ENCODE assay signal across 8 cellular contexts in genomic region chr4:85778809-85779124, GRCh38.
A peak's percentile ranks its signal among the peaks of the same experiment; 100 is the strongest.
DNase-seq lines count a peak whose midpoint lies in the region; ATAC-seq and TF ChIP-seq lines count a peak whose summit lies in the region.

No MANE protein-coding gene starts in this region.

- ATAC-seq in GM19452 (IDR thresholded peaks at IDR 0.05; ENCODE audit: unreplicated experiment) (peak; percentile 77), HG03354 (IDR thresholded peaks at IDR 0.05; ENCODE audit: poor library complexity, severe bottlenecking, unreplicated experiment) (peak; percentile 78)
- ATAC-seq in activated T-helper 17 cell treated with anti-CD3 and anti-CD28 coated beads, Interleukin-2, amount 50 U/mL, for 72 hours (replicated peaks) = no peak

- H3K4me3 Mint-ChIP-seq in activated T-helper 17 cell treated with anti-CD3 and anti-CD28 coated beads, Interleukin-2, amount 50 U/mL, for 72 hours = no peak overlapping the region

- H3K36me3 ChIP-seq in skeletal muscle tissue (ENCODE audit: control insufficient read depth in 3 of 3, insufficient read depth in 3 of 3, low read length in 3 of 3) = no peaks in the 10 kb centered on the region

- H3K9me3 Mint-ChIP-seq in activated T-helper 17 cell treated with anti-CD3 and anti-CD28 coated beads, Interleukin-2, amount 50 U/mL, for 72 hours = peaks cover 8% of the 10 kb centered on the region

- H3K27me3 ChIP-seq in skeletal muscle tissue (ENCODE audit: control insufficient read depth in 3 of 3, insufficient read depth in 3 of 3, low read length in 3 of 3) = no peaks in the 10 kb centered on the region

- no peaks in the 10 kb centered on the region for H3K36me3 Mint-ChIP-seq in activated T-helper 17 cell treated with anti-CD3 and anti-CD28 coated beads, Interleukin-2, amount 50 U/mL, for 72 hours (ENCODE audit: low read depth)

- peak overlapping the region in 2 of 3 donors; percentile 17 to 63 for H3K9ac ChIP-seq in skeletal muscle tissue (ENCODE audit: low read depth in 1 of 3, low read length in 3 of 3)

- no peaks in the 10 kb centered on the region for H3K27me3 Mint-ChIP-seq in activated T-helper 17 cell treated with anti-CD3 and anti-CD28 coated beads, Interleukin-2, amount 50 U/mL, for 72 hours

- H3K9me3 ChIP-seq in skeletal muscle tissue (ENCODE audit: control insufficient read depth in 3 of 3, low read length in 3 of 3) = no peaks in the 10 kb centered on the region

- H3K4me3 ChIP-seq in epithelial cell of esophagus (ENCODE audit: low read length) (no peak overlapping the region), skeletal muscle tissue (ENCODE audit: low read length in 3 of 3) (peak overlapping the region in 1 of 3 donors; percentile 70)

- H3K4me1 ChIP-seq in skeletal muscle tissue (ENCODE audit: control insufficient read depth in 3 of 3, insufficient read depth in 3 of 3, low read length in 3 of 3) = peaks cover 0 to 10% (median 8%) of the 10 kb centered on the region in 3 donors

- DNase-seq in epithelial cell of esophagus (ENCODE audit: low read depth) (peak; percentile 13), HK-2 (ENCODE audit: unreplicated experiment) (no peak), middle frontal gyrus (ENCODE audit: extremely low spot score, low spot score) (no peak)
- no peak for DNase-seq in stimulated activated CD4-positive, alpha-beta T cell treated with anti-CD3 and anti-CD28 coated beads, Interleukin-4, amount 100 ng/mL, for 1 hour

- no peak overlapping the region for H3K27ac Mint-ChIP-seq in activated T-helper 17 cell treated with anti-CD3 and anti-CD28 coated beads, Interleukin-2, amount 50 U/mL, for 72 hours

- peak overlapping the region; percentile 48 for H3K27ac ChIP-seq in skeletal muscle tissue (ENCODE audit: low read depth, low read length)

- H3K4me1 Mint-ChIP-seq in activated T-helper 17 cell treated with anti-CD3 and anti-CD28 coated beads, Interleukin-2, amount 50 U/mL, for 72 hours = no peaks in the 10 kb centered on the region

- TF ChIP-seq CTCF in epithelial cell of esophagus (IDR thresholded peaks at IDR 0.05; ENCODE audit: insufficient read depth, low read depth, low read length, missing control alignments) = no peak
